1 cellular context compared by ENCODE assay signal in the genomic region with DNA sequence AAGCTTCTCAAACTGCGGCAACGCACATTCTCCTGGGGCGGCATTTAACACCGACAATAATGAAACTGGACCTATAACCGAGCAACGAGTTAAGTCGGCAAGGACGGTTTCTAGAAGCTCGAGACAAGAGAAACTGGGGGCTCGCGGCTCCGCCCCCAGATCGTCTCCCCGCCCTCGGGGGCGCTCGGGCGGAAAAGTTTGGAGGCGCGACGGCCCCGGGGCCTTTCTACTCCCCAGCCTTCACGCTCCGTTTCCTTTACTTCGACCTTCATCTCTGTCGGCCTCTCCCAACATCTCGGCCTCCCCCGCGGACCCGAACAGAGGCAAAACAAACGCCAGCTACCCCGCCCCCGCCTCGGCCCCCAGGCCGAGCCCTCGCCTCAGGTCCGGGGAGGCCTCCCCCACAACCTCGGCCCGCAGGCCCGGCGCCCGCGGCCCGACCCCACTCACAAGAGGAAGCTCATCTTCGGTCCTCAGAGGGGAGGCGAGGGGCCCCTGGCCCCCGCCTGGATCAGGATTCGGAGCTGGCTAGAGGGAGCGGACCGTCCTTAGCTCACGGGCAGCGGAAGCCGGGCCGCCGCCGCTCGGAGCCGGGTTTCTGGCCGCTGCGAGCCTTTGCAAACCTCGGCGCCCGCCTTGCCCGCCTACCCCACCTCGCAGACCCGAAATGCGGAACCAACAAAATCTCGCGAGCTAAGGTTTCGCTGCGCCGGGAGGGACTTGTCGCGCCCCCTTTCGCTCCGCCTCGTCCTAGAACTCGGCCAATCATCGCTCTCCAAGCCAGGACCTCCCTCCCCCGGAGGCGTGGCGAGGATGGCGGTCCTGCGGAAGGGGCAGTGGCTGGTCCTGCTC.
A peak's percentile ranks its signal among the peaks of the same experiment; 100 is the strongest.
TF ChIP-seq lines count a peak whose summit lies in the region.

A gene (minus strand): TSS at position 669 of the 852 bp plus-strand sequence. CDS start 205 bp downstream, at position 464.

TF ChIP-seq in HepG2, 621 proteins besides CTCF, POLR2A, EP300 and RAD21 (continued from another document and continues in another):
- TF ChIP-seq, protein P1, sequence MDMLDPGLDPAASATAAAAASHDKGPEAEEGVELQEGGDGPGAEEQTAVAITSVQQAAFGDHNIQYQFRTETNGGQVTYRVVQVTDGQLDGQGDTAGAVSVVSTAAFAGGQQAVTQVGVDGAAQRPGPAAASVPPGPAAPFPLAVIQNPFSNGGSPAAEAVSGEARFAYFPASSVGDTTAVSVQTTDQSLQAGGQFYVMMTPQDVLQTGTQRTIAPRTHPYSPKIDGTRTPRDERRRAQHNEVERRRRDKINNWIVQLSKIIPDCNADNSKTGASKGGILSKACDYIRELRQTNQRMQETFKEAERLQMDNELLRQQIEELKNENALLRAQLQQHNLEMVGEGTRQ (IDR thresholded peaks at IDR 0.05; ENCODE audit: low read depth, low read length), result no peak
- TF ChIP-seq, protein P1 (CRISPR knock-in tag; IDR thresholded peaks at IDR 0.05; ENCODE audit: borderline replicate concordance), result peak; percentile 18; the same call in 1 of the 2 replicates
- no peak for TF ChIP-seq U2AF2 (IDR thresholded peaks at IDR 0.05; ENCODE audit: low read depth, low read length)
- TF ChIP-seq, protein P2, sequence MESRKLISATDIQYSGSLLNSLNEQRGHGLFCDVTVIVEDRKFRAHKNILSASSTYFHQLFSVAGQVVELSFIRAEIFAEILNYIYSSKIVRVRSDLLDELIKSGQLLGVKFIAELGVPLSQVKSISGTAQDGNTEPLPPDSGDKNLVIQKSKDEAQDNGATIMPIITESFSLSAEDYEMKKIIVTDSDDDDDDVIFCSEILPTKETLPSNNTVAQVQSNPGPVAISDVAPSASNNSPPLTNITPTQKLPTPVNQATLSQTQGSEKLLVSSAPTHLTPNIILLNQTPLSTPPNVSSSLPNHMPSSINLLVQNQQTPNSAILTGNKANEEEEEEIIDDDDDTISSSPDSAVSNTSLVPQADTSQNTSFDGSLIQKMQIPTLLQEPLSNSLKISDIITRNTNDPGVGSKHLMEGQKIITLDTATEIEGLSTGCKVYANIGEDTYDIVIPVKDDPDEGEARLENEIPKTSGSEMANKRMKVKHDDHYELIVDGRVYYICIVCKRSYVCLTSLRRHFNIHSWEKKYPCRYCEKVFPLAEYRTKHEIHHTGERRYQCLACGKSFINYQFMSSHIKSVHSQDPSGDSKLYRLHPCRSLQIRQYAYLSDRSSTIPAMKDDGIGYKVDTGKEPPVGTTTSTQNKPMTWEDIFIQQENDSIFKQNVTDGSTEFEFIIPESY (CRISPR knock-in tag; IDR thresholded peaks at IDR 0.05), result no peak
- peak; percentile 81 for TF ChIP-seq HNRNPH1 (optimal IDR thresholded peaks at IDR 0.05; ENCODE audit: low read depth, low read length)
- TF ChIP-seq, protein P3, sequence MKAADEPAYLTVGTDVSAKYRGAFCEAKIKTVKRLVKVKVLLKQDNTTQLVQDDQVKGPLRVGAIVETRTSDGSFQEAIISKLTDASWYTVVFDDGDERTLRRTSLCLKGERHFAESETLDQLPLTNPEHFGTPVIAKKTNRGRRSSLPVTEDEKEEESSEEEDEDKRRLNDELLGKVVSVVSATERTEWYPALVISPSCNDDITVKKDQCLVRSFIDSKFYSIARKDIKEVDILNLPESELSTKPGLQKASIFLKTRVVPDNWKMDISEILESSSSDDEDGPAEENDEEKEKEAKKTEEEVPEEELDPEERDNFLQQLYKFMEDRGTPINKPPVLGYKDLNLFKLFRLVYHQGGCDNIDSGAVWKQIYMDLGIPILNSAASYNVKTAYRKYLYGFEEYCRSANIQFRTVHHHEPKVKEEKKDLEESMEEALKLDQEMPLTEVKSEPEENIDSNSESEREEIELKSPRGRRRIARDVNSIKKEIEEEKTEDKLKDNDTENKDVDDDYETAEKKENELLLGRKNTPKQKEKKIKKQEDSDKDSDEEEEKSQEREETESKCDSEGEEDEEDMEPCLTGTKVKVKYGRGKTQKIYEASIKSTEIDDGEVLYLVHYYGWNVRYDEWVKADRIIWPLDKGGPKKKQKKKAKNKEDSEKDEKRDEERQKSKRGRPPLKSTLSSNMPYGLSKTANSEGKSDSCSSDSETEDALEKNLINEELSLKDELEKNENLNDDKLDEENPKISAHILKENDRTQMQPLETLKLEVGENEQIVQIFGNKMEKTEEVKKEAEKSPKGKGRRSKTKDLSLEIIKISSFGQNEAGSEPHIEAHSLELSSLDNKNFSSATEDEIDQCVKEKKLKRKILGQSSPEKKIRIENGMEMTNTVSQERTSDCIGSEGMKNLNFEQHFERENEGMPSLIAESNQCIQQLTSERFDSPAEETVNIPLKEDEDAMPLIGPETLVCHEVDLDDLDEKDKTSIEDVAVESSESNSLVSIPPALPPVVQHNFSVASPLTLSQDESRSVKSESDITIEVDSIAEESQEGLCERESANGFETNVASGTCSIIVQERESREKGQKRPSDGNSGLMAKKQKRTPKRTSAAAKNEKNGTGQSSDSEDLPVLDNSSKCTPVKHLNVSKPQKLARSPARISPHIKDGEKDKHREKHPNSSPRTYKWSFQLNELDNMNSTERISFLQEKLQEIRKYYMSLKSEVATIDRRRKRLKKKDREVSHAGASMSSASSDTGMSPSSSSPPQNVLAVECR (CRISPR knock-in tag; IDR thresholded peaks at IDR 0.05; ENCODE audit: borderline replicate concordance), result peak; percentile 91
- TF ChIP-seq YEATS2 (CRISPR knock-in tag; IDR thresholded peaks at IDR 0.05; ENCODE audit: borderline replicate concordance), result peak; percentile 83
- TF ChIP-seq SMAD1 (CRISPR knock-in tag; IDR thresholded peaks at IDR 0.05; ENCODE audit: borderline replicate concordance, low read depth), result 0 out of 2 replicates have a peak, but pooled peaks have one; percentile 57
- TF ChIP-seq ZNF563 (CRISPR knock-in tag; IDR thresholded peaks at IDR 0.05), result peak; percentile 82
- TF ChIP-seq PHF8 (CRISPR knock-in tag; IDR thresholded peaks at IDR 0.05), result peak; percentile 99
- no peak for TF ChIP-seq CBX1 (IDR thresholded peaks at IDR 0.05; ENCODE audit: low read depth)
- no peak for TF ChIP-seq ZSCAN22 (CRISPR knock-in tag; IDR thresholded peaks at IDR 0.05)
- peak; percentile 99 for TF ChIP-seq ZFX (CRISPR knock-in tag; IDR thresholded peaks at IDR 0.05; ENCODE audit: low read depth)
- TF ChIP-seq TGIF2 (CRISPR knock-in tag; IDR thresholded peaks at IDR 0.05), result peak; percentile 61; the same call in 1 of the 2 replicates
- TF ChIP-seq, protein P4, sequence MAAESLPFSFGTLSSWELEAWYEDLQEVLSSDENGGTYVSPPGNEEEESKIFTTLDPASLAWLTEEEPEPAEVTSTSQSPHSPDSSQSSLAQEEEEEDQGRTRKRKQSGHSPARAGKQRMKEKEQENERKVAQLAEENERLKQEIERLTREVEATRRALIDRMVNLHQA (CRISPR knock-in tag; IDR thresholded peaks at IDR 0.05), result no peak
- TF ChIP-seq MBNL3 (CRISPR knock-in tag; conservative IDR thresholded peaks at IDR 0.05), result no peak
- no peak for TF ChIP-seq ZNF124 (CRISPR knock-in tag; IDR thresholded peaks at IDR 0.05)
- TF ChIP-seq, protein P5, sequence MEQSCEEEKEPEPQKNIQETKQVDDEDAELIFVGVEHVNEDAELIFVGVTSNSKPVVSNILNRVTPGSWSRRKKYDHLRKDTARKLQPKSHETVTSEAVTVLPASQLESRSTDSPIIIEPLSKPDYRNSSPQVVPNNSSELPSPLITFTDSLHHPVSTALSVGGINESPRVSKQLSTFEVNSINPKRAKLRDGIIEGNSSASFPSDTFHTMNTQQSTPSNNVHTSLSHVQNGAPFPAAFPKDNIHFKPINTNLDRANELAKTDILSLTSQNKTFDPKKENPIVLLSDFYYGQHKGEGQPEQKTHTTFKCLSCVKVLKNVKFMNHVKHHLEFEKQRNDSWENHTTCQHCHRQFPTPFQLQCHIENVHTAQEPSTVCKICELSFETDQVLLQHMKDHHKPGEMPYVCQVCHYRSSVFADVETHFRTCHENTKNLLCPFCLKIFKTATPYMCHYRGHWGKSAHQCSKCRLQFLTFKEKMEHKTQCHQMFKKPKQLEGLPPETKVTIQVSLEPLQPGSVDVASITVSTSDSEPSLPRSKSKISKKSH (CRISPR knock-in tag; IDR thresholded peaks at IDR 0.05; ENCODE audit: borderline replicate concordance), result no peak
- no peak for TF ChIP-seq CENPX (CRISPR knock-in tag; IDR thresholded peaks at IDR 0.05)
- no peak for TF ChIP-seq ZEB1 (IDR thresholded peaks at IDR 0.05; ENCODE audit: insufficient replicate concordance, low read depth)
- TF ChIP-seq ZNF24 (IDR thresholded peaks at IDR 0.05), result no peak
- TF ChIP-seq, protein P6, sequence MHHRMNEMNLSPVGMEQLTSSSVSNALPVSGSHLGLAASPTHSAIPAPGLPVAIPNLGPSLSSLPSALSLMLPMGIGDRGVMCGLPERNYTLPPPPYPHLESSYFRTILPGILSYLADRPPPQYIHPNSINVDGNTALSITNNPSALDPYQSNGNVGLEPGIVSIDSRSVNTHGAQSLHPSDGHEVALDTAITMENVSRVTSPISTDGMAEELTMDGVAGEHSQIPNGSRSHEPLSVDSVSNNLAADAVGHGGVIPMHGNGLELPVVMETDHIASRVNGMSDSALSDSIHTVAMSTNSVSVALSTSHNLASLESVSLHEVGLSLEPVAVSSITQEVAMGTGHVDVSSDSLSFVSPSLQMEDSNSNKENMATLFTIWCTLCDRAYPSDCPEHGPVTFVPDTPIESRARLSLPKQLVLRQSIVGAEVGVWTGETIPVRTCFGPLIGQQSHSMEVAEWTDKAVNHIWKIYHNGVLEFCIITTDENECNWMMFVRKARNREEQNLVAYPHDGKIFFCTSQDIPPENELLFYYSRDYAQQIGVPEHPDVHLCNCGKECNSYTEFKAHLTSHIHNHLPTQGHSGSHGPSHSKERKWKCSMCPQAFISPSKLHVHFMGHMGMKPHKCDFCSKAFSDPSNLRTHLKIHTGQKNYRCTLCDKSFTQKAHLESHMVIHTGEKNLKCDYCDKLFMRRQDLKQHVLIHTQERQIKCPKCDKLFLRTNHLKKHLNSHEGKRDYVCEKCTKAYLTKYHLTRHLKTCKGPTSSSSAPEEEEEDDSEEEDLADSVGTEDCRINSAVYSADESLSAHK (CRISPR knock-in tag; IDR thresholded peaks at IDR 0.05; ENCODE audit: borderline replicate concordance), result 0 out of 2 replicates have a peak, but pooled peaks have one; percentile 20
- TF ChIP-seq ZNF263 (CRISPR knock-in tag; IDR thresholded peaks at IDR 0.05), result no peak
- peak; percentile 39; the same call in 1 of the 2 replicates for TF ChIP-seq CREM (IDR thresholded peaks at IDR 0.05)
- no peak for TF ChIP-seq CREM (CRISPR knock-in tag; IDR thresholded peaks at IDR 0.05)
- TF ChIP-seq ARNT2 (CRISPR knock-in tag; IDR thresholded peaks at IDR 0.05; ENCODE audit: low read depth), result peak; percentile 96
- TF ChIP-seq SMAD9 (CRISPR knock-in tag; IDR thresholded peaks at IDR 0.05), result 0 out of 2 replicates have a peak, but pooled peaks have one; percentile 33
- TF ChIP-seq DNMT1 (CRISPR knock-in tag; IDR thresholded peaks at IDR 0.05), result no peak; the same call in 1 of the 2 replicates
- TF ChIP-seq ZNF251 (CRISPR knock-in tag; IDR thresholded peaks at IDR 0.05), result no peak
- TF ChIP-seq, protein P7, sequence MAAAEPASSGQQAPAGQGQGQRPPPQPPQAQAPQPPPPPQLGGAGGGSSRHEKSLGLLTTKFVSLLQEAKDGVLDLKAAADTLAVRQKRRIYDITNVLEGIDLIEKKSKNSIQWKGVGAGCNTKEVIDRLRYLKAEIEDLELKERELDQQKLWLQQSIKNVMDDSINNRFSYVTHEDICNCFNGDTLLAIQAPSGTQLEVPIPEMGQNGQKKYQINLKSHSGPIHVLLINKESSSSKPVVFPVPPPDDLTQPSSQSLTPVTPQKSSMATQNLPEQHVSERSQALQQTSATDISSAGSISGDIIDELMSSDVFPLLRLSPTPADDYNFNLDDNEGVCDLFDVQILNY (CRISPR knock-in tag; conservative IDR thresholded peaks at IDR 0.05), result 0 out of 2 replicates have a peak, but pooled peaks have one; percentile 18
- no peak for TF ChIP-seq ZNF382 (CRISPR knock-in tag; IDR thresholded peaks at IDR 0.05; ENCODE audit: borderline replicate concordance)
- no peak for TF ChIP-seq NPAS2 (CRISPR knock-in tag; IDR thresholded peaks at IDR 0.05; ENCODE audit: borderline replicate concordance)
- peak; percentile 25; the same call in 1 of the 2 replicates for TF ChIP-seq MAF1 (CRISPR knock-in tag; IDR thresholded peaks at IDR 0.05; ENCODE audit: borderline replicate concordance)
- no peak for TF ChIP-seq MTF1 (CRISPR knock-in tag; IDR thresholded peaks at IDR 0.05)
- TF ChIP-seq, protein P8, sequence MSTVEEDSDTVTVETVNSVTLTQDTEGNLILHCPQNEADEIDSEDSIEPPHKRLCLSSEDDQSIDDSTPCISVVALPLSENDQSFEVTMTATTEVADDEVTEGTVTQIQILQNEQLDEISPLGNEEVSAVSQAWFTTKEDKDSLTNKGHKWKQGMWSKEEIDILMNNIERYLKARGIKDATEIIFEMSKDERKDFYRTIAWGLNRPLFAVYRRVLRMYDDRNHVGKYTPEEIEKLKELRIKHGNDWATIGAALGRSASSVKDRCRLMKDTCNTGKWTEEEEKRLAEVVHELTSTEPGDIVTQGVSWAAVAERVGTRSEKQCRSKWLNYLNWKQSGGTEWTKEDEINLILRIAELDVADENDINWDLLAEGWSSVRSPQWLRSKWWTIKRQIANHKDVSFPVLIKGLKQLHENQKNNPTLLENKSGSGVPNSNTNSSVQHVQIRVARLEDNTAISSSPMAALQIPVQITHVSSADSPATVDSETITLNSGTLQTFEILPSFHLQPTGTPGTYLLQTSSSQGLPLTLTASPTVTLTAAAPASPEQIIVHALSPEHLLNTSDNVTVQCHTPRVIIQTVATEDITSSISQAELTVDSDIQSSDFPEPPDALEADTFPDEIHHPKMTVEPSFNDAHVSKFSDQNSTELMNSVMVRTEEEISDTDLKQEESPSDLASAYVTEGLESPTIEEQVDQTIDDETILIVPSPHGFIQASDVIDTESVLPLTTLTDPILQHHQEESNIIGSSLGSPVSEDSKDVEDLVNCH (CRISPR knock-in tag; IDR thresholded peaks at IDR 0.05), result no peak
- TF ChIP-seq, protein P9, sequence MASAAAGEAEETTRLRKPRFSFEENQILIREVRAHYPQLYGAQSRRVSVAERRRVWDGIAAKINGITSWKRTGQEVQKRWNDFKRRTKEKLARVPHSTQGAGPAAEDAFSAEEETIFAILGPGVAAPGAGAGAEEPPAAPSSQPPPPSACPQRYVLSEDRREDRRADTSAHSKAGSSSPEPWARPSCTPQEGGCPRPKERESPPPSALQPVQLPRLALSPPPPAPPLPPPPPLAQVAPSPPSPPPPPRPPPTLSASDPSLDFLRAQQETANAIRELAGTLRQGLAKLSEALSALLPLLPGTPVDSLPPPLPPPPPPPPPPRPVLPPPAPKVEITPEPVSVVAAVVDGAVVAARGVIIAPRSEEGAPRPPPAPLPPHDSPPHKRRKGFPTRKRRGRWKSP (CRISPR knock-in tag; IDR thresholded peaks at IDR 0.05), result peak; percentile 39; the same call in 1 of the 2 replicates
- TF ChIP-seq GTF2F1 (IDR thresholded peaks at IDR 0.05; ENCODE audit: low read length), result no peak
- TF ChIP-seq FOSL1 (CRISPR knock-in tag; IDR thresholded peaks at IDR 0.05; ENCODE audit: borderline replicate concordance), result no peak
